In genomic region chr4:159496248-159496647, GRCh38 we compare ENCODE assay signal across 25 cellular contexts.
DNase-seq lines count a peak whose midpoint lies in the region; ATAC-seq, FAIRE-seq and TF ChIP-seq lines count a peak whose summit lies in the region.
"Had no signal": no experiment of that assay in that cellular context is flagged by ENCODE, and none has a peak within 500 bp of the region (broad histone marks: within the 10 kb centered on the region; RNA-seq: fewer than 3 reads in every experiment).

No MANE protein-coding gene starts in this region.

- H3K9me3 ChIP-seq in liver (ENCODE audit: control insufficient read depth in 4 of 4, low read length in 3 of 4) (no peaks in the 10 kb centered on the region), HepG2 (ENCODE audit: low read length) (no peaks in the 10 kb centered on the region), A673 (ENCODE audit: low read depth, low read length, poor library complexity, severe bottlenecking) (no peaks in the 10 kb centered on the region)
- H3K9me3 ChIP-seq: A549, BE2C, BLaER1 had no signal

- BruUV-seq in HepG2 (replicated peaks; lab: Mats Ljungman, UMichigan): no TSS peak
- no TSS peak for BruUV-seq in A673 (replicated peaks; lab: Mats Ljungman, UMichigan)

- FAIRE-seq in HepG2 (lab: Jason Lieb, UNC): no peak
- FAIRE-seq: A549, GM12878, GM12892, GM18507 had no signal

- H3K4me3 ChIP-seq in liver (ENCODE audit: low read depth in 1 of 3, low read length in 3 of 3): no peak overlapping the region
- no peak overlapping the region for H3K4me3 ChIP-seq in HepG2 (replicated peaks in 1 of 3; ENCODE audit: insufficient read depth in 1 of 3, low read depth in 2 of 3, low read length in 3 of 3)
- no peak overlapping the region for H3K4me3 ChIP-seq in A673 (ENCODE audit: low read depth, low read length, poor library complexity, severe bottlenecking)
- H3K4me3 ChIP-seq: A549, BLaER1, GM12878 had no signal

- ATAC-seq in HepG2: no peak
- ATAC-seq in left lobe of liver: peak; percentile 38
- ATAC-seq: A549, GM12878 had no signal

- intact Hi-C loops in HepG2 (cut with micrococcal nuclease; ENCODE audit: unreplicated experiment) (no loop called here), A673 (cut with micrococcal nuclease; ENCODE audit: unreplicated experiment) (no loop called here)

- H4K20me1 ChIP-seq in HepG2 (ENCODE audit: insufficient read depth, low read length): no peaks in the 10 kb centered on the region
- H4K20me1 ChIP-seq: BLaER1 had no signal

- peak in 1 of 2 donors; percentile 12 for TF ChIP-seq RAD21 in liver (IDR thresholded peaks at IDR 0.05)
- TF ChIP-seq RAD21 in HepG2 (CRISPR knock-in tag; IDR thresholded peaks at IDR 0.05): no peak

- H2AFZ ChIP-seq in HepG2 (ENCODE audit: low read length): no peak overlapping the region

- H3K27ac ChIP-seq in liver (ENCODE audit: low read depth in 1 of 2, low read length in 2 of 2) (no peak overlapping the region), HepG2 (ENCODE audit: extremely low read length, insufficient read depth, low read length) (no peak overlapping the region), A673 (ENCODE audit: low read depth, low read length, poor library complexity, severe bottlenecking) (no peak overlapping the region)
- H3K27ac ChIP-seq: 22Rv1, A549, BLaER1 had no signal

- DNase-seq in HepG2 (ENCODE audit: low spot score): no peak
- no peak for DNase-seq in left lobe of liver (ENCODE audit: low spot score)
- DNase-seq in A673 (ENCODE audit: low spot score): no peak
- DNase-seq in NCI-H1436 treated with DMSO at 0.1 percent for 48 hours (lab: John Stamatoyannopoulos, UW): no peak
- DNase-seq: ACHN; BE2C; C1 segment of cervical spinal cord; CD4-positive, alpha-beta memory T cell; CD4-positive, CD25-positive, alpha-beta regulatory T cell; CD8-positive, alpha-beta memory T cell; COR-L47; DMS 273 treated with DMSO at 0.1 percent for 48 hours; DMS153; DMS53; DMS79; DND-41; EL; GDM1 had no signal

- no peaks in the 10 kb centered on the region for H3K79me2 ChIP-seq in HepG2 (ENCODE audit: insufficient read depth, low read length)

- CTCF ChIA-PET in HepG2 (lab: Yijun Ruan, JAX; ENCODE audit: low intra/inter-chr PET ratio, low total read pairs): no interaction called here
- CTCF ChIA-PET in A673 (lab: Charles Lee): no interaction called here

- no peak for TF ChIP-seq EP300 in HepG2 (IDR thresholded peaks at IDR 0.05; ENCODE audit: low read depth in 2 of 2, low read length in 2 of 2)
- TF ChIP-seq EP300 in HepG2 (CRISPR knock-in tag; IDR thresholded peaks at IDR 0.05; ENCODE audit: borderline replicate concordance): no peak

- H3K36me3 ChIP-seq in liver (ENCODE audit: control insufficient read depth in 4 of 4, insufficient read depth in 3 of 4, low read depth in 1 of 4, low read length in 3 of 4) (no peaks in the 10 kb centered on the region), HepG2 (replicated peaks in 1 of 2; ENCODE audit: control insufficient read depth in 1 of 2, insufficient read depth in 2 of 2, low read length in 2 of 2) (no peaks in the 10 kb centered on the region), A673 (ENCODE audit: insufficient read depth, low read length, poor library complexity, severe bottlenecking) (no peaks in the 10 kb centered on the region)
- H3K36me3 ChIP-seq: BE2C, BLaER1 had no signal

- in situ Hi-C loops in HepG2 (cut with HindIII; ENCODE audit: extremely low pct_ligation_motif_present, low pct_unique_long_range_greater_than_20kb): no loop called here

- no peak for TF ChIP-seq POLR2A in HepG2 (IDR thresholded peaks at IDR 0.05; ENCODE audit: insufficient read depth in 1 of 2, low read depth in 2 of 2, low read length in 2 of 2)

- H3K9ac ChIP-seq in liver (ENCODE audit: low read depth in 1 of 2, low read length in 2 of 2) (no peak overlapping the region), HepG2 (ENCODE audit: insufficient read depth, low read depth, low read length) (no peak overlapping the region)
- H3K9ac ChIP-seq: BLaER1 had no signal

- whole genome bisulfite sequencing in liver: 90% methylated on average over 1 of the region's 1 CpG
- WGBS in HepG2 (ENCODE audit: low lambda C conversion rate): 4% methylated on average over 1 of the region's 1 CpG

- TF ChIP-seq CTCF in liver (IDR thresholded peaks at IDR 0.05; ENCODE audit: low read depth, low read length, missing input control): no peak
- TF ChIP-seq CTCF in HepG2 (CRISPR knock-in tag; IDR thresholded peaks at IDR 0.05): no peak
- no peak for TF ChIP-seq CTCF in A673 (conservative IDR thresholded peaks at IDR 0.05; ENCODE audit: low read depth, low read length)

- peaks cover 4 to 38% (median 16%) of the 10 kb centered on the region in 4 donors for H3K4me1 ChIP-seq in liver (ENCODE audit: control insufficient read depth in 4 of 4, insufficient read depth in 4 of 4, low read length in 3 of 4)
- no peaks in the 10 kb centered on the region for H3K4me1 ChIP-seq in HepG2 (ENCODE audit: insufficient read depth, low read length)
- no peaks in the 10 kb centered on the region for H3K4me1 ChIP-seq in A673 (ENCODE audit: insufficient read depth, low read length, poor library complexity, severe bottlenecking)
- H3K4me1 ChIP-seq: A549, BLaER1 had no signal

- no peak overlapping the region for H3K4me2 ChIP-seq in HepG2 (ENCODE audit: low read depth, low read length)
- H3K4me2 ChIP-seq: A549, BLaER1 had no signal

- POLR2A ChIA-PET in HepG2 (lab: Yijun Ruan, JAX) (no interaction called here), A673 (lab: Charles Lee; ENCODE audit: low non-redundant PET) (no interaction called here)

- H3K27me3 ChIP-seq in liver (ENCODE audit: control insufficient read depth in 4 of 4, insufficient read depth in 4 of 4, low read length in 3 of 4) (no peaks in the 10 kb centered on the region), HepG2 (ENCODE audit: control insufficient read depth in 1 of 2, insufficient read depth in 2 of 2, low read length in 2 of 2) (no peaks in the 10 kb centered on the region), A673 (replicated peaks; ENCODE audit: insufficient read depth, low read depth, low read length, poor library complexity) (no peaks in the 10 kb centered on the region)
- H3K27me3 ChIP-seq: BE2C, BLaER1 had no signal

TF ChIP-seq in liver, 16 proteins besides CTCF, POLR2A, EP300 and RAD21 (continues in another document):
- TF ChIP-seq GABPA (IDR thresholded peaks at IDR 0.05 in 1 of 2, conservative IDR thresholded peaks at IDR 0.05 in 1 of 2) (no peak), TAF1 (conservative IDR thresholded peaks at IDR 0.05) (no peak), JUND (IDR thresholded peaks at IDR 0.05) (peak in 1 of 2 donors; percentile 39), YY1 (IDR thresholded peaks at IDR 0.05) (peak; percentile 40), NR2F2 (IDR thresholded peaks at IDR 0.05) (no peak)
- TF ChIP-seq, protein P1, sequence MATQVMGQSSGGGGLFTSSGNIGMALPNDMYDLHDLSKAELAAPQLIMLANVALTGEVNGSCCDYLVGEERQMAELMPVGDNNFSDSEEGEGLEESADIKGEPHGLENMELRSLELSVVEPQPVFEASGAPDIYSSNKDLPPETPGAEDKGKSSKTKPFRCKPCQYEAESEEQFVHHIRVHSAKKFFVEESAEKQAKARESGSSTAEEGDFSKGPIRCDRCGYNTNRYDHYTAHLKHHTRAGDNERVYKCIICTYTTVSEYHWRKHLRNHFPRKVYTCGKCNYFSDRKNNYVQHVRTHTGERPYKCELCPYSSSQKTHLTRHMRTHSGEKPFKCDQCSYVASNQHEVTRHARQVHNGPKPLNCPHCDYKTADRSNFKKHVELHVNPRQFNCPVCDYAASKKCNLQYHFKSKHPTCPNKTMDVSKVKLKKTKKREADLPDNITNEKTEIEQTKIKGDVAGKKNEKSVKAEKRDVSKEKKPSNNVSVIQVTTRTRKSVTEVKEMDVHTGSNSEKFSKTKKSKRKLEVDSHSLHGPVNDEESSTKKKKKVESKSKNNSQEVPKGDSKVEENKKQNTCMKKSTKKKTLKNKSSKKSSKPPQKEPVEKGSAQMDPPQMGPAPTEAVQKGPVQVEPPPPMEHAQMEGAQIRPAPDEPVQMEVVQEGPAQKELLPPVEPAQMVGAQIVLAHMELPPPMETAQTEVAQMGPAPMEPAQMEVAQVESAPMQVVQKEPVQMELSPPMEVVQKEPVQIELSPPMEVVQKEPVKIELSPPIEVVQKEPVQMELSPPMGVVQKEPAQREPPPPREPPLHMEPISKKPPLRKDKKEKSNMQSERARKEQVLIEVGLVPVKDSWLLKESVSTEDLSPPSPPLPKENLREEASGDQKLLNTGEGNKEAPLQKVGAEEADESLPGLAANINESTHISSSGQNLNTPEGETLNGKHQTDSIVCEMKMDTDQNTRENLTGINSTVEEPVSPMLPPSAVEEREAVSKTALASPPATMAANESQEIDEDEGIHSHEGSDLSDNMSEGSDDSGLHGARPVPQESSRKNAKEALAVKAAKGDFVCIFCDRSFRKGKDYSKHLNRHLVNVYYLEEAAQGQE (IDR thresholded peaks at IDR 0.05): no peak

TF ChIP-seq in HepG2, 621 proteins besides CTCF, POLR2A, EP300 and RAD21:
- TF ChIP-seq ZNF234 (CRISPR knock-in tag; conservative IDR thresholded peaks at IDR 0.05): no peak
- no peak for TF ChIP-seq RBFOX2 (IDR thresholded peaks at IDR 0.05; ENCODE audit: low read depth, low read length)
- no peak for TF ChIP-seq CEBPB (IDR thresholded peaks at IDR 0.05; ENCODE audit: borderline replicate concordance, low read depth, low read length)
- TF ChIP-seq ZMYM4 (CRISPR knock-in tag; IDR thresholded peaks at IDR 0.05): no peak
